ENCODE assay signal across 8 cellular contexts in the genomic region with DNA sequence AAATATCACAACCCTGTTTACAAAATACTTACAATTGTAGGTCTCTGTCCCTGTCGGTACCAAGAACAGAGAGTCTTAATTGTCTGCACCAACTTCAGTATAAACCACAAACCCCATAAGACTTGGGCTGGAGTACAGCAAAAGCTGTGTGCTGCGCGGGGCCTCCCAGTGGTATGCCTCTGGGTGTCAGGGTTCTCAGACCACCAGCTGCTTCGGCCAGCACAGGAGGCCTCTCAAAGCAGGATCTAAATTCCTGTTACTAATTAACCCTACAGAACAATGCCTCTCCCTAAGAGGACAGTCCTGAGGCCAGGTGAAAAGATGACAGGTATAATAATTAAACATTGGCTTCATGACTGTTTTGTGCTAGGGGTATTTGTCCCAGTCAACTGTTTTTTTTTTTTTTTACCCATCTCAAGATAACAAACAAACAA. TPM values are rescaled to one million over a fixed set of nuclear protein-coding genes. Genes with fewer than 3 reads are reported as not detected.
DNase-seq lines count a peak whose midpoint lies in the region; FAIRE-seq and TF ChIP-seq lines count a peak whose summit lies in the region.

No MANE protein-coding gene starts in this region.

- intact Hi-C loops in Calu3 (cut with micrococcal nuclease; ENCODE audit: unreplicated experiment), result loop anchor here (2.0 kb wide), 1 partner anchor 23 kb away; no protein-coding TSS in a partner anchor

- peak; percentile 42 for DNase-seq in Calu3
- DNase-seq in H54 (ENCODE audit: insufficient read length, low spot score), result no peak
- DNase-seq in T-helper 9 cell, result peak; percentile 25
- DNase-seq in glutamatergic neuron, result peak; percentile 70
- DNase-seq in KG1 (lab: John Stamatoyannopoulos, UW), result no peak
- no peak for DNase-seq in GM13976 (ENCODE audit: low spot score)
- DNase-seq in NK-92 treated with Interleukin-12 subunit alpha and Interleukin-12 subunit beta, amount 100 ng/mL, for 24 hours (lab: John Stamatoyannopoulos, UW), result no peak

- H3K4me3 ChIP-seq in skeletal muscle satellite cell (ENCODE audit: low read length), result no peak overlapping the region

- H3K36me3 Mint-ChIP-seq in Calu3 (ENCODE audit: insufficient read depth, unreplicated experiment) (peaks cover 23% of the 10 kb centered on the region), glutamatergic neuron (ENCODE audit: unreplicated experiment) (peaks cover 9% of the 10 kb centered on the region)

- H3K4me1 Mint-ChIP-seq in Calu3 (ENCODE audit: low read depth, unreplicated experiment) (peaks cover 65% of the 10 kb centered on the region), glutamatergic neuron (ENCODE audit: low read depth, unreplicated experiment) (peaks cover 46% of the 10 kb centered on the region)

- no peak for TF ChIP-seq POLR2A in H54 (IDR thresholded peaks at IDR 0.05; ENCODE audit: low read depth, low read length)

- H3K4me3 Mint-ChIP-seq in Calu3 (ENCODE audit: low read depth, unreplicated experiment), result peak overlapping the region; percentile 28
- H3K4me3 Mint-ChIP-seq in glutamatergic neuron (ENCODE audit: unreplicated experiment), result peak overlapping the region; percentile 52

- H3K9me3 ChIP-seq in skeletal muscle satellite cell (replicated peaks; ENCODE audit: low read length), result no peaks in the 10 kb centered on the region

- peaks cover 2% of the 10 kb centered on the region for H3K9me3 Mint-ChIP-seq in Calu3 (ENCODE audit: low read depth, unreplicated experiment)
- H3K9me3 Mint-ChIP-seq in glutamatergic neuron (ENCODE audit: unreplicated experiment), result no peaks in the 10 kb centered on the region

- TF ChIP-seq CTCF in Calu3 (IDR thresholded peaks at IDR 0.05; ENCODE audit: unreplicated experiment) (no peak), glutamatergic neuron (IDR thresholded peaks at IDR 0.05; ENCODE audit: partially characterized antibody, unreplicated experiment) (no peak), GM13976 (IDR thresholded peaks at IDR 0.05; ENCODE audit: borderline replicate concordance, control extremely low read depth, extremely low read depth, insufficient read depth, missing control alignments) (no peak)

- H3K27ac Mint-ChIP-seq in Calu3 (ENCODE audit: unreplicated experiment) (peak overlapping the region; percentile 62), glutamatergic neuron (ENCODE audit: unreplicated experiment) (peak overlapping the region; percentile 94)

- H3K27me3 ChIP-seq in skeletal muscle satellite cell (ENCODE audit: control insufficient read depth, insufficient read depth, low read length), result no peaks in the 10 kb centered on the region

- H3K4me1 ChIP-seq in skeletal muscle satellite cell (ENCODE audit: control insufficient read depth, insufficient read depth, low read length), result peaks cover 45% of the 10 kb centered on the region

- no TSS peak for BruUV-seq in Calu3 (replicated peaks; lab: Mats Ljungman, UMichigan)

- peak overlapping the region; percentile 49 for H3K4me2 ChIP-seq in skeletal muscle satellite cell (ENCODE audit: low read length)

- peak; percentile 48 for FAIRE-seq in H54 (lab: Jason Lieb, UNC)

- peak overlapping the region; percentile 53 for H3K9ac ChIP-seq in skeletal muscle satellite cell (ENCODE audit: low read depth, low read length)

- CTCF ChIA-PET in Calu3 (lab: Charles Lee), result interaction anchor here (0.6 to 1.2 kb wide), 4 partner anchors 46 to 416 kb away, joined by 3 read pairs; no protein-coding TSS in a partner anchor

- in situ Hi-C loops in GM13976 (cut with MboI; ENCODE audit: low sequenced_read_pairs, unreplicated experiment), result no loop called here

- no peaks in the 10 kb centered on the region for H3K36me3 ChIP-seq in skeletal muscle satellite cell (ENCODE audit: insufficient read depth, low read length)

- no peaks in the 10 kb centered on the region for H3K27me3 Mint-ChIP-seq in Calu3 (ENCODE audit: unreplicated experiment)
- peaks cover 5% of the 10 kb centered on the region for H3K27me3 Mint-ChIP-seq in glutamatergic neuron (ENCODE audit: unreplicated experiment)

RNA-seq across cellular contexts. Expression of gene SVIL, which starts 1.0 kb away (rescaled TPM):
- 111 and 147 TPM in 2 replicates for total RNA-seq in Calu3 (2022)
- 117 TPM for total RNA-seq in glutamatergic neuron (ENCODE audit: unreplicated experiment)
- 50.7 and 58.3 TPM in 2 replicates for total RNA-seq in skeletal muscle satellite cell (2012; rRNA removed)

Comparison
In these comparisons a context has a peak if more than half of its experiments do, and no peak if none do; other contexts are left out.
1. DNase-seq: peak in Calu3 (single experiment), T-helper 9 cell (single experiment) and glutamatergic neuron (single experiment); none in H54 (single experiment), KG1 (single experiment), GM13976 (single experiment) and NK-92 treated with Interleukin-12 subunit alpha and Interleukin-12 subunit beta, amount 100 ng/mL, for 24 hours (single experiment).